In genomic region chr7:102849079-102849478, GRCh38 we compare ENCODE assay signal across 19 cellular contexts.
"Had no signal": no experiment of that assay in that cellular context is flagged by ENCODE, and none has a peak within 500 bp of the region (broad histone marks: within the 10 kb centered on the region; RNA-seq: fewer than 3 reads in every experiment).

No MANE protein-coding gene starts in this region.

- DNase-seq: activated CD4-positive, alpha-beta T cell treated with anti-CD3 and anti-CD28 coated beads, Interleukin-2, amount 50 U/mL, for 1 hour; activated effector memory CD4-positive, alpha-beta T cell treated with anti-CD3 and anti-CD28 coated beads, Interleukin-2, amount 50 U/mL, for 16 hours; activated naive CD4-positive, alpha-beta T cell treated with anti-CD3 and anti-CD28 coated beads, Interleukin-2, amount 50 U/mL, for 16 hours; activated T-cell treated with anti-CD3 and anti-CD28 coated beads, Interleukin-2, amount 50 U/mL, for 72 hours; effector CD8-positive, alpha-beta T cell; esophagus squamous epithelium; heart left ventricle; left lung; midbrain; occipital lobe; retina; stimulated activated CD4-positive, alpha-beta T cell treated with anti-CD3 and anti-CD28 coated beads, Interleukin-2, amount 100 ng/mL, for 24 hours; stimulated activated naive CD4-positive, alpha-beta T cell treated with Interleukin-2 at 50 U/mL for 16 hours; transverse colon; uterus had no signal

- H3K9me3 Mint-ChIP-seq: dendritic cell treated with granulocyte-macrophage colony-stimulating factor and Interleukin-4, amounts not matched to agents 40 ng/mL and 50 ng/mL, for 4 days had no signal

- H3K27me3 ChIP-seq: ascending aorta, esophagus squamous epithelium, gastroesophageal sphincter, heart left ventricle, left lung, transverse colon, uterus had no signal

- H3K27me3 Mint-ChIP-seq: dendritic cell treated with granulocyte-macrophage colony-stimulating factor and Interleukin-4, amounts not matched to agents 40 ng/mL and 50 ng/mL, for 4 days had no signal

- H3K4me3 ChIP-seq: ascending aorta, esophagus squamous epithelium, gastroesophageal sphincter, heart left ventricle, left lung, transverse colon, uterus had no signal

- H3K27ac Mint-ChIP-seq: activated T-cell treated with anti-CD3 and anti-CD28 coated beads, Interleukin-2, amount 50 U/mL, for 72 hours; dendritic cell treated with granulocyte-macrophage colony-stimulating factor and Interleukin-4, amounts not matched to agents 40 ng/mL and 50 ng/mL, for 4 days; T-helper 1 cell treated with Interleukin-12 subunit alpha and Interleukin-12 subunit beta and Interleukin-4 antibody, amounts not matched to agents 30 μg/mL and 1 μg/mL, for 36 hours had no signal

- H3K4me3 Mint-ChIP-seq: activated T-cell treated with anti-CD3 and anti-CD28 coated beads, Interleukin-2, amount 50 U/mL, for 72 hours; dendritic cell treated with granulocyte-macrophage colony-stimulating factor and Interleukin-4, amounts not matched to agents 40 ng/mL and 50 ng/mL, for 4 days; T-helper 1 cell treated with Interleukin-12 subunit alpha and Interleukin-12 subunit beta and Interleukin-4 antibody, amounts not matched to agents 30 μg/mL and 1 μg/mL, for 36 hours had no signal

- H3K36me3 ChIP-seq: ascending aorta, esophagus squamous epithelium, gastroesophageal sphincter, heart left ventricle, left lung, transverse colon, uterus had no signal

- H3K27ac ChIP-seq: ascending aorta, gastroesophageal sphincter, heart left ventricle, left lung, transverse colon, uterus had no signal

- H3K4me1 ChIP-seq: ascending aorta, gastroesophageal sphincter, heart left ventricle, left lung, transverse colon, uterus had no signal

- H3K9me3 ChIP-seq: ascending aorta, esophagus squamous epithelium, gastroesophageal sphincter, left lung, transverse colon, uterus had no signal
